ENCODE assay signal across 1 cellular context in genomic region chr5:142357469-142358090, GRCh38.
TF ChIP-seq lines count a peak whose summit lies in the region.

No MANE protein-coding gene starts in this region.

TF ChIP-seq in HepG2, 621 proteins besides CTCF, POLR2A, EP300 and RAD21 (continued from another document):
- TF ChIP-seq STAT6 (CRISPR knock-in tag; IDR thresholded peaks at IDR 0.05; ENCODE audit: borderline replicate concordance) (no peak), RCOR2 (CRISPR knock-in tag; IDR thresholded peaks at IDR 0.05) (no peak), RBAK (CRISPR knock-in tag; IDR thresholded peaks at IDR 0.05) (no peak), ZNF891 (CRISPR knock-in tag; IDR thresholded peaks at IDR 0.05) (no peak), ZFP1 (CRISPR knock-in tag; IDR thresholded peaks at IDR 0.05) (no peak), ASH2L (IDR thresholded peaks at IDR 0.05; ENCODE audit: insufficient read length, low read depth, low read length) (peak; percentile 6), JARID2 (CRISPR knock-in tag; IDR thresholded peaks at IDR 0.05; ENCODE audit: insufficient replicate concordance) (no peak), ZNF260 (CRISPR knock-in tag; IDR thresholded peaks at IDR 0.05; ENCODE audit: borderline replicate concordance, low read depth) (no peak), HDAC1 (CRISPR knock-in tag; IDR thresholded peaks at IDR 0.05) (no peak), ZNF501 (CRISPR knock-in tag; IDR thresholded peaks at IDR 0.05) (peak; percentile 35; the same call in 1 of the 2 replicates), ZFP62 (CRISPR knock-in tag; IDR thresholded peaks at IDR 0.05) (no peak), DZIP1 (CRISPR knock-in tag; IDR thresholded peaks at IDR 0.05) (no peak), BORCS8-MEF2B (CRISPR knock-in tag; IDR thresholded peaks at IDR 0.05) (no peak), ZNF44 (CRISPR knock-in tag; IDR thresholded peaks at IDR 0.05) (no peak), ZNF629 (CRISPR knock-in tag; conservative IDR thresholded peaks at IDR 0.05) (no peak), CSRNP1 (CRISPR knock-in tag; IDR thresholded peaks at IDR 0.05) (no peak), NR3C1 (CRISPR knock-in tag; IDR thresholded peaks at IDR 0.05) (no peak), PREB (CRISPR knock-in tag; IDR thresholded peaks at IDR 0.05) (no peak), MZF1 (CRISPR knock-in tag; IDR thresholded peaks at IDR 0.05; ENCODE audit: borderline replicate concordance) (no peak), ZNF225 (CRISPR knock-in tag; IDR thresholded peaks at IDR 0.05) (no peak), ZNF142 (CRISPR knock-in tag; IDR thresholded peaks at IDR 0.05) (0 out of 2 replicates have a peak, but pooled peaks have one; percentile 2), NFIB (CRISPR knock-in tag; IDR thresholded peaks at IDR 0.05; ENCODE audit: borderline replicate concordance) (no peak), ZNF724P (CRISPR knock-in tag; IDR thresholded peaks at IDR 0.05; ENCODE audit: borderline replicate concordance) (no peak), NAIF1 (CRISPR knock-in tag; IDR thresholded peaks at IDR 0.05; ENCODE audit: borderline replicate concordance) (no peak), MXD1 (CRISPR knock-in tag; IDR thresholded peaks at IDR 0.05) (no peak), ZNF232 (CRISPR knock-in tag; IDR thresholded peaks at IDR 0.05; ENCODE audit: borderline replicate concordance) (0 out of 2 replicates have a peak, but pooled peaks have one; percentile 47), JUND (CRISPR knock-in tag; IDR thresholded peaks at IDR 0.05) (no peak)
